Comparison of ENCODE assay signal across 30 cellular contexts in the genomic region with DNA sequence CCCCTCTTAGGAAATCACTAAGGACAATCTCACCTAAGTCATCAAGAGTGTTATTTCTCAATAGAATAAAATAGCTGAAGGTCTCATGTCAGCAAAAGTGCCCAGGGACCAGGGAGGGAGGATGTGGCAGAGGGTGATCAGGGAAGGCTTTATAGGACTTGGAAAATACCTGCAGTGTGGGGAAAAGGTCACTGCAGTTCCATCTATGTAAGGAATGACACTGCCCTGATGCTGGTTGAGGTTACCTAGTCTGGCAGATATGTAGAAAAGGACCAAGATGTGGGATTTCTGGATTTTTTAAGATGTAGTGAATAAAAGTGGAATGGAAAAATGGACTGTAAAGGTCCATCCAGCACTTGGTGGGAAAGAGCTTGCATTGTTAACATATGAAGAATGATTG. TPM values are rescaled to one million over a fixed set of nuclear protein-coding genes. Genes with fewer than 3 reads are reported as not detected.
"Had no signal": no experiment of that assay in that cellular context is flagged by ENCODE, and none has a peak within 500 bp of the region (broad histone marks: within the 10 kb centered on the region; RNA-seq: fewer than 3 reads in every experiment).

No MANE protein-coding gene starts in this region.

- H3K9me3 ChIP-seq: stomach, suprapubic skin, testis, thoracic aorta, thyroid gland, tibial artery, tibial nerve, transverse colon, upper lobe of left lung, upper lobe of right lung, uterus, vagina had no signal

- ATAC-seq: stimulated activated effector memory CD8-positive, alpha-beta T cell treated with anti-CD3 and anti-CD28 coated beads, Interleukin-12 subunit alpha, Interleukin-12 subunit beta, amount 100 ng/mL, for 72 hours; stimulated activated memory B cell treated with anti-CD40 and anti-IgM and Interleukin-4, amounts not matched to agents 10 μg/mL and 1 μg/mL and 100 μg/mL, for 72 hours; stimulated activated naive B cell treated with anti-CD40 and anti-IgM and Interleukin-4, amounts not matched to agents 10 μg/mL and 1 μg/mL and 100 μg/mL, for 72 hours; stimulated activated naive CD8-positive, alpha-beta T cell treated with anti-CD3 and anti-CD28 coated beads, Interleukin-15, amount 100 ng/mL, for 72 hours; stimulated activated naive CD8-positive, alpha-beta T cell treated with anti-CD3 and anti-CD28 coated beads, Interleukin-15, Interleukin-2, amounts not matched to agents 100 U/mL and 50 U/mL, for 24 hours; upper lobe of right lung had no signal

- H3K36me3 ChIP-seq: stomach, suprapubic skin, thoracic aorta, thyroid gland, tibial artery, tibial nerve, transverse colon, upper lobe of left lung, upper lobe of right lung, uterus, vagina had no signal

- H3K4me1 ChIP-seq: stomach, suprapubic skin, testis, thyroid gland, tibial artery, tibial nerve, transverse colon, upper lobe of left lung, upper lobe of right lung, uterus, vagina had no signal

- H3K27me3 ChIP-seq: stomach, suprapubic skin, testis, thyroid gland, tibial artery, tibial nerve, transverse colon, upper lobe of left lung, upper lobe of right lung, uterus, vagina had no signal

- FAIRE-seq: urothelium cell line had no signal

- DNase-seq: stimulated activated CD4-positive, alpha-beta T cell treated with anti-CD3 and anti-CD28 coated beads, Interleukin-2, amount 100 ng/mL, for 24 hours; stimulated activated CD4-positive, alpha-beta T cell treated with anti-CD3 and anti-CD28 coated beads, Interleukin-4, amount 100 ng/mL, for 1 hour; stimulated activated CD4-positive, alpha-beta T cell treated with anti-CD3 and anti-CD28 coated beads, Interleukin-4, amount 100 ng/mL, for 24 hours; stimulated activated CD4-positive, alpha-beta T cell treated with anti-CD3 and anti-CD28 coated beads, Interleukin-4, amount 100 ng/mL, for 4 hours; stimulated activated CD8-positive, alpha-beta memory T cell treated with anti-CD3 and anti-CD28 coated beads, Interleukin-4, amount 100 ng/mL, for 48 hours; stimulated activated naive B cell treated with anti-CD40 and anti-IgM and Interleukin-4, amounts not matched to agents 10 μg/mL and 1 μg/mL and 100 μg/mL, for 72 hours; stimulated activated naive CD4-positive, alpha-beta T cell; stimulated activated naive CD4-positive, alpha-beta T cell treated with Interleukin-2 at 50 U/mL for 16 hours; stimulated activated naive CD8-positive, alpha-beta T cell treated with anti-CD3 and anti-CD28 coated beads, Interleukin-15, amount 100 ng/mL, for 72 hours; stimulated activated naive CD8-positive, alpha-beta T cell treated with anti-CD3 and anti-CD28 coated beads, Interleukin-15, Interleukin-2, amounts not matched to agents 100 U/mL and 50 U/mL, for 24 hours; stomach; substantia nigra; testis; thyroid gland; tibial artery; transverse colon; upper lobe of left lung; upper lobe of right lung; uterus had no signal

- H3K27ac ChIP-seq: stomach, suprapubic skin, testis, thoracic aorta, thyroid gland, tibial artery, tibial nerve, transverse colon, upper lobe of left lung, upper lobe of right lung, uterus, vagina had no signal

- H3K4me3 ChIP-seq: stomach, suprapubic skin, testis, thoracic aorta, thyroid gland, tibial artery, tibial nerve, transverse colon, upper lobe of left lung, upper lobe of right lung, uterus, vagina had no signal

RNA-seq across cellular contexts. Expression of a gene that starts 18.3 kb away (rescaled TPM):
- total RNA-seq: stomach, subcutaneous adipose tissue, suprapubic skin, temporal lobe, thoracic aorta, thyroid gland, tibial nerve, transverse colon, upper lobe of left lung, upper lobe of right lung, ureter, urinary bladder, vagina had no signal
- polyA plus RNA-seq: stomach, urinary bladder had no signal
